25 cellular contexts compared by ENCODE assay signal in the genomic region with DNA sequence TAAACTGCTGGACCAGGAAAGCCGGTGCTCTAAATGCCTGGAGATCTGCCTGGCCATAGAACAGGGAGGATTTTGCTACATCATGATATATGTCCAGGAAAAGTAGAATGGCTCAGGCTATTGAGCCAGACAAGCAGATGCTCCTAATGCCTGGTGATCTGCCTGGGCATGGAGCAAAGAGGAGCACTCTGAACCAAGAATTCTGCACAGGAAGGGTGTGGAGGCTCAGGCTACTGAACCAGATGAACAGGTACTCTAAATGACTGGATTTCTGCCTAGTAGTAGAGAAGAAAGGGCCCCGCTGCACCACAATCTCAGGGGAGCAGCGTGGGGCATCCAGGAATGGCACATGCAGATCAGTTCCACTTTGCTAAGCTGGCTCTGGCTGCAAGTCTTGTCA.
"Had no signal": no experiment of that assay in that cellular context is flagged by ENCODE, and none has a peak within 500 bp of the region (broad histone marks: within the 10 kb centered on the region; RNA-seq: fewer than 3 reads in every experiment).

No MANE protein-coding gene starts in this region.

- H3K27me3 ChIP-seq: left lung, pancreas, sigmoid colon, stomach, tibial artery, upper lobe of right lung had no signal

- H3K4me3 ChIP-seq: left lung, lower lobe of right lung, mucosa of descending colon, pancreas, prostate gland, sigmoid colon, smooth muscle cell, stomach, tibial artery, upper lobe of right lung had no signal

- H3K4me1 ChIP-seq: left lung, lower lobe of right lung, pancreas, prostate gland, sigmoid colon, stomach, tibial artery, upper lobe of right lung had no signal

- H3K36me3 ChIP-seq: left lung, lower lobe of right lung, pancreas, prostate gland, sigmoid colon, stomach, tibial artery, upper lobe of right lung had no signal

- ATAC-seq: activated CD4-positive, CD25-positive, alpha-beta regulatory T cell treated with anti-CD3 and anti-CD28 coated beads, Interleukin-2, amount 50 U/mL, for 24 hours; activated naive CD8-positive, alpha-beta T cell treated with anti-CD3 and anti-CD28 coated beads, Interleukin-2, amount 50 U/mL, for 24 hours; activated T-helper 17 cell treated with anti-CD3 and anti-CD28 coated beads, Interleukin-2, amount 50 U/mL, for 72 hours; left lung; lower lobe of right lung; mucosa of descending colon; pancreas; stimulated activated naive B cell treated with anti-CD40 and anti-IgM and Interleukin-4, amounts not matched to agents 10 μg/mL and 1 μg/mL and 100 μg/mL, for 72 hours; upper lobe of right lung had no signal

- H3K9me3 ChIP-seq: lower lobe of right lung, mucosa of descending colon, pancreas, prostate gland, stomach, upper lobe of right lung had no signal

- DNase-seq: activated CD4-positive, alpha-beta T cell treated with anti-CD3 and anti-CD28 coated beads for 48 hours; activated CD4-positive, alpha-beta T cell treated with anti-CD3 and anti-CD28 coated beads, Interleukin-2, amount 50 U/mL, for 48 hours; activated CD8-positive, alpha-beta memory T cell treated with anti-CD3 and anti-CD28 coated beads for 24 hours; activated naive CD8-positive, alpha-beta T cell treated with anti-CD3 and anti-CD28 coated beads, Interleukin-2, amount 50 U/mL, for 24 hours; activated T-cell treated with anti-CD3 and anti-CD28 coated beads, Interleukin-2, amount 50 U/mL, for 1 hour; amygdala; central memory CD4-positive, alpha-beta T cell; left lung; lower lobe of right lung; mucosa of descending colon; retina; sigmoid colon; stimulated activated CD4-positive, alpha-beta T cell treated with anti-CD3 and anti-CD28 coated beads, Interleukin-2, amount 100 ng/mL, for 24 hours; stimulated activated naive B cell treated with anti-CD40 and anti-IgM and Interleukin-4, amounts not matched to agents 10 μg/mL and 1 μg/mL and 100 μg/mL, for 72 hours; stomach; SW 1271; T-helper 9 cell; tibial artery; upper lobe of right lung had no signal

- H3K4me2 ChIP-seq: smooth muscle cell had no signal

- H3K27ac ChIP-seq: left lung, lower lobe of right lung, pancreas, prostate gland, sigmoid colon, stomach, tibial artery, upper lobe of right lung, VCaP had no signal
